14 cellular contexts compared by ENCODE assay signal in genomic region chr10:77580500-77580899, GRCh38. TPM values are rescaled to one million over a fixed set of nuclear protein-coding genes. Genes with fewer than 3 reads are reported as not detected.
A peak's percentile ranks its signal among the peaks of the same experiment; 100 is the strongest.
DNase-seq lines count a peak whose midpoint lies in the region; ATAC-seq and TF ChIP-seq lines count a peak whose summit lies in the region.
"Had no signal": no experiment of that assay in that cellular context is flagged by ENCODE, and none has a peak within 500 bp of the region (broad histone marks: within the 10 kb centered on the region; RNA-seq: fewer than 3 reads in every experiment).

No MANE protein-coding gene starts in this region.

- no peaks in the 10 kb centered on the region for H3K9me3 Mint-ChIP-seq in activated B cell treated with CpG ODN at 0.5 μM for 24 hours
- H3K9me3 Mint-ChIP-seq: CD4-positive, alpha-beta memory T cell; GM23338 had no signal

- TF ChIP-seq CTCF in Panc1 (IDR thresholded peaks at IDR 0.05) = no peak
- no peak for TF ChIP-seq CTCF in activated B cell treated with CpG ODN at 0.5 μM for 24 hours (IDR thresholded peaks at IDR 0.05)
- no peak for TF ChIP-seq CTCF in liver (IDR thresholded peaks at IDR 0.05; ENCODE audit: low read depth, low read length, missing input control)
- TF ChIP-seq CTCF in sigmoid colon (IDR thresholded peaks at IDR 0.05) = no peak

- no peak for ATAC-seq in Panc1
- no peak for ATAC-seq in activated B cell treated with CpG ODN at 0.5 μM for 24 hours (ENCODE audit: low read depth)
- no peak for ATAC-seq in HG03045 (IDR thresholded peaks at IDR 0.05; ENCODE audit: unreplicated experiment)
- ATAC-seq: GM12878, GM23338 had no signal

- H3K4me3 ChIP-seq in Panc1 (ENCODE audit: low read depth in 2 of 2, low read length in 2 of 2) (no peak overlapping the region), liver (ENCODE audit: low read depth in 1 of 3, low read length in 3 of 3) (no peak overlapping the region), sigmoid colon (no peak overlapping the region)
- H3K4me3 ChIP-seq: GM12878, GM23338 had no signal

- H3K27ac Mint-ChIP-seq in activated B cell treated with CpG ODN at 0.5 μM for 24 hours = peak overlapping the region; percentile 24
- H3K27ac Mint-ChIP-seq: CD4-positive, alpha-beta memory T cell; GM23338 had no signal

- POLR2A ChIA-PET in Panc1 (lab: Charles Lee) (no interaction called here), activated B cell treated with CpG ODN at 0.5 μM for 24 hours (lab: Charles Lee) (no interaction called here)

- DNase-seq in Panc1 (ENCODE audit: low read depth, low spot score) (no peak), activated B cell treated with CpG ODN at 0.5 μM for 24 hours (no peak), sigmoid colon (peak; percentile 38), NCI-H2196 treated with DMSO at 0.1 percent for 48 hours (lab: John Stamatoyannopoulos, UW; ENCODE audit: unreplicated experiment) (no peak)
- no peak for DNase-seq in stimulated activated CD8-positive, alpha-beta memory T cell treated with anti-CD3 and anti-CD28 coated beads, Interleukin-4, amount 100 ng/mL, for 48 hours
- DNase-seq: BE2C; CD4-positive, alpha-beta memory T cell; DMS79; H7 had no signal

- H3K9ac ChIP-seq in liver (ENCODE audit: low read depth in 1 of 2, low read length in 2 of 2) = no peak overlapping the region

- peak; percentile 67 to 78 for TF ChIP-seq RAD21 in liver (IDR thresholded peaks at IDR 0.05)

- no peaks in the 10 kb centered on the region for H3K36me3 Mint-ChIP-seq in activated B cell treated with CpG ODN at 0.5 μM for 24 hours (ENCODE audit: low read depth)
- H3K36me3 Mint-ChIP-seq: CD4-positive, alpha-beta memory T cell had no signal

- no peak overlapping the region for H3K4me3 Mint-ChIP-seq in activated B cell treated with CpG ODN at 0.5 μM for 24 hours
- H3K4me3 Mint-ChIP-seq: CD4-positive, alpha-beta memory T cell; GM23338 had no signal

- no peaks in the 10 kb centered on the region for H3K27me3 Mint-ChIP-seq in activated B cell treated with CpG ODN at 0.5 μM for 24 hours

- peaks cover 5% of the 10 kb centered on the region for H3K4me1 Mint-ChIP-seq in activated B cell treated with CpG ODN at 0.5 μM for 24 hours

- no peak for TF ChIP-seq POLR2A in sigmoid colon (IDR thresholded peaks at IDR 0.05)

- no TSS peak for BruUV-seq in Panc1 (replicated peaks; lab: Mats Ljungman, UMichigan)

- intact Hi-C loops in Panc1 (cut with micrococcal nuclease; ENCODE audit: unreplicated experiment) (no loop called here), activated B cell treated with CpG ODN at 0.5 μM for 24 hours (cut with micrococcal nuclease) (no loop called here), sigmoid colon (cut with DNase I) (no loop called here)

- WGBS in liver = 35% methylated on average over 2 of the region's 2 CpGs
- WGBS in sigmoid colon, 2 donors = 58 to 84% methylated on average over 2 of the region's 2 CpGs

- peak overlapping the region; percentile 25; the same call in 1 of the 2 replicates for H3K27ac ChIP-seq in Panc1 (ENCODE audit: low read length)
- H3K27ac ChIP-seq in liver (ENCODE audit: low read depth in 1 of 2, low read length in 2 of 2) = peak overlapping the region in 1 of 2 donors; percentile 36
- no peak overlapping the region for H3K27ac ChIP-seq in sigmoid colon
- H3K27ac ChIP-seq: C4-2B had no signal

- H3K36me3 ChIP-seq in Panc1 (ENCODE audit: control insufficient read depth, insufficient read depth, low read length) (no peaks in the 10 kb centered on the region), liver (ENCODE audit: control insufficient read depth in 4 of 4, insufficient read depth in 3 of 4, low read depth in 1 of 4, low read length in 3 of 4) (no peaks in the 10 kb centered on the region), sigmoid colon (no peaks in the 10 kb centered on the region)
- H3K36me3 ChIP-seq: BE2C had no signal

- no peak for TF ChIP-seq EP300 in sigmoid colon (IDR thresholded peaks at IDR 0.05)

- in situ Hi-C loops in Panc1 (cut with HindIII; ENCODE audit: low pct_unique_long_range_greater_than_20kb, low sequenced_read_pairs) = no loop called here

- no peaks in the 10 kb centered on the region for H3K27me3 ChIP-seq in Panc1 (ENCODE audit: control insufficient read depth, insufficient read depth, low read length)
- no peaks in the 10 kb centered on the region for H3K27me3 ChIP-seq in liver (ENCODE audit: control insufficient read depth in 4 of 4, insufficient read depth in 4 of 4, low read length in 3 of 4)
- no peaks in the 10 kb centered on the region for H3K27me3 ChIP-seq in sigmoid colon
- H3K27me3 ChIP-seq: BE2C had no signal

- CTCF ChIA-PET in Panc1 (lab: Charles Lee) = no interaction called here
- CTCF ChIA-PET in activated B cell treated with CpG ODN at 0.5 μM for 24 hours (lab: Charles Lee) = interaction anchor here (1.5 kb wide), 1 partner anchor 61 kb away, joined by 4 read pairs; no protein-coding TSS in a partner anchor

- H3K4me1 ChIP-seq in Panc1 (ENCODE audit: control insufficient read depth, insufficient read depth, low read length) (peaks cover 65% of the 10 kb centered on the region), liver (ENCODE audit: control insufficient read depth in 4 of 4, insufficient read depth in 4 of 4, low read length in 3 of 4) (peaks cover 0 to 33% (median 32%) of the 10 kb centered on the region in 4 donors), sigmoid colon (peaks cover 0 to 61% (median 39%) of the 10 kb centered on the region in 4 donors)

- H3K9me3 ChIP-seq in Panc1 (ENCODE audit: control insufficient read depth, insufficient read depth, low read depth, low read length) = no peaks in the 10 kb centered on the region
- no peaks in the 10 kb centered on the region for H3K9me3 ChIP-seq in liver (ENCODE audit: control insufficient read depth in 4 of 4, low read length in 3 of 4)
- no peaks in the 10 kb centered on the region for H3K9me3 ChIP-seq in sigmoid colon
- H3K9me3 ChIP-seq: BE2C had no signal

TF ChIP-seq in liver, 16 proteins besides CTCF, POLR2A, EP300 and RAD21 (continues in another document):
- TF ChIP-seq, protein P1, sequence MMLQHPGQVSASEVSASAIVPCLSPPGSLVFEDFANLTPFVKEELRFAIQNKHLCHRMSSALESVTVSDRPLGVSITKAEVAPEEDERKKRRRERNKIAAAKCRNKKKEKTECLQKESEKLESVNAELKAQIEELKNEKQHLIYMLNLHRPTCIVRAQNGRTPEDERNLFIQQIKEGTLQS (IDR thresholded peaks at IDR 0.05) = peak; percentile 80
- TF ChIP-seq HNF4A (conservative IDR thresholded peaks at IDR 0.05) (peak; percentile 100), FOXA1 (IDR thresholded peaks at IDR 0.05) (peak; percentile 87), FOXA2 (IDR thresholded peaks at IDR 0.05) (peak; percentile 74), NR2F2 (IDR thresholded peaks at IDR 0.05) (peak; percentile 99), SP1 (IDR thresholded peaks at IDR 0.05) (peak; percentile 99), JUND (IDR thresholded peaks at IDR 0.05) (peak; percentile 90 to 94), RXRA (IDR thresholded peaks at IDR 0.05) (peak; percentile 99), YY1 (IDR thresholded peaks at IDR 0.05) (peak; percentile 85), EGR1 (IDR thresholded peaks at IDR 0.05; ENCODE audit: low read depth in 2 of 2) (peak in 1 of 2 donors; percentile 64), HNF4G (IDR thresholded peaks at IDR 0.05) (peak; percentile 100), TAF1 (conservative IDR thresholded peaks at IDR 0.05) (no peak), ZBTB33 (IDR thresholded peaks at IDR 0.05) (peak; percentile 90)
- TF ChIP-seq, protein P2, sequence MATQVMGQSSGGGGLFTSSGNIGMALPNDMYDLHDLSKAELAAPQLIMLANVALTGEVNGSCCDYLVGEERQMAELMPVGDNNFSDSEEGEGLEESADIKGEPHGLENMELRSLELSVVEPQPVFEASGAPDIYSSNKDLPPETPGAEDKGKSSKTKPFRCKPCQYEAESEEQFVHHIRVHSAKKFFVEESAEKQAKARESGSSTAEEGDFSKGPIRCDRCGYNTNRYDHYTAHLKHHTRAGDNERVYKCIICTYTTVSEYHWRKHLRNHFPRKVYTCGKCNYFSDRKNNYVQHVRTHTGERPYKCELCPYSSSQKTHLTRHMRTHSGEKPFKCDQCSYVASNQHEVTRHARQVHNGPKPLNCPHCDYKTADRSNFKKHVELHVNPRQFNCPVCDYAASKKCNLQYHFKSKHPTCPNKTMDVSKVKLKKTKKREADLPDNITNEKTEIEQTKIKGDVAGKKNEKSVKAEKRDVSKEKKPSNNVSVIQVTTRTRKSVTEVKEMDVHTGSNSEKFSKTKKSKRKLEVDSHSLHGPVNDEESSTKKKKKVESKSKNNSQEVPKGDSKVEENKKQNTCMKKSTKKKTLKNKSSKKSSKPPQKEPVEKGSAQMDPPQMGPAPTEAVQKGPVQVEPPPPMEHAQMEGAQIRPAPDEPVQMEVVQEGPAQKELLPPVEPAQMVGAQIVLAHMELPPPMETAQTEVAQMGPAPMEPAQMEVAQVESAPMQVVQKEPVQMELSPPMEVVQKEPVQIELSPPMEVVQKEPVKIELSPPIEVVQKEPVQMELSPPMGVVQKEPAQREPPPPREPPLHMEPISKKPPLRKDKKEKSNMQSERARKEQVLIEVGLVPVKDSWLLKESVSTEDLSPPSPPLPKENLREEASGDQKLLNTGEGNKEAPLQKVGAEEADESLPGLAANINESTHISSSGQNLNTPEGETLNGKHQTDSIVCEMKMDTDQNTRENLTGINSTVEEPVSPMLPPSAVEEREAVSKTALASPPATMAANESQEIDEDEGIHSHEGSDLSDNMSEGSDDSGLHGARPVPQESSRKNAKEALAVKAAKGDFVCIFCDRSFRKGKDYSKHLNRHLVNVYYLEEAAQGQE (IDR thresholded peaks at IDR 0.05) = peak; percentile 78

RNA-seq across cellular contexts. Expression of gene KCNMA1, which starts 57.1 kb away (rescaled TPM):
- total RNA-seq in Panc1 (2021; ENCODE audit: unreplicated experiment) = 91.9 TPM
- 75.5 TPM for polyA plus RNA-seq in Panc1 (2012; ENCODE audit: insufficient read length)
- 3.3 and 3.7 TPM in 2 replicates for total RNA-seq in activated B cell treated with CpG ODN at 0.5 μM for 24 hours
- 1 to 10 TPM; 2.5 to 9.7 TPM for total RNA-seq in liver
- 1 to 10 TPM; 2.9 to 6.6 TPM for polyA plus RNA-seq in liver
- total RNA-seq in sigmoid colon = 100 to 1,000 TPM; 256 to 427 (median 312) TPM
- polyA plus RNA-seq in sigmoid colon = 10 to 100 TPM; 15.3 to 25.3 (median 16.8) TPM
- total RNA-seq: CD4-positive, alpha-beta memory T cell had no signal
